8 cellular contexts compared by ENCODE assay signal in genomic region chr11:133945087-133945974, GRCh38. TPM values are rescaled to one million over a fixed set of nuclear protein-coding genes. Genes with fewer than 3 reads are reported as not detected.
DNase-seq lines count a peak whose midpoint lies in the region; ATAC-seq lines count a peak whose summit lies in the region.

No MANE protein-coding gene starts in this region.

- peaks cover 42% of the 10 kb centered on the region for H3K36me3 Mint-ChIP-seq in activated T-cell treated with anti-CD3 and anti-CD28 coated beads, Interleukin-2, amount 50 U/mL, for 24 hours (ENCODE audit: low read depth)

- peaks cover 73% of the 10 kb centered on the region for H3K4me1 Mint-ChIP-seq in activated T-cell treated with anti-CD3 and anti-CD28 coated beads, Interleukin-2, amount 50 U/mL, for 24 hours (ENCODE audit: low read depth)

- H3K4me3 Mint-ChIP-seq in activated T-cell treated with anti-CD3 and anti-CD28 coated beads, Interleukin-2, amount 50 U/mL, for 24 hours, result peak overlapping the region; percentile 65

- ATAC-seq in HG02571 (IDR thresholded peaks at IDR 0.05; ENCODE audit: unreplicated experiment) (no peak), GM21717 (IDR thresholded peaks at IDR 0.05; ENCODE audit: unreplicated experiment) (no peak)

- intact Hi-C loops in cardiac septum (cut with DNase I), result no loop called here

- DNase-seq in NCI-H2196 (lab: John Stamatoyannopoulos, UW; ENCODE audit: unreplicated experiment) (peak; percentile 45), cardiac septum (ENCODE audit: low spot score) (peak; percentile 90), foreskin melanocyte (no peak), RKO (ENCODE audit: low spot score) (no peak)
- peak; percentile 85 for DNase-seq in activated T-cell treated with anti-CD3 and anti-CD28 coated beads, Interleukin-2, amount 50 U/mL, for 24 hours
- DNase-seq in stimulated activated CD8-positive, alpha-beta memory T cell treated with anti-CD3 and anti-CD28 coated beads, Interleukin-15, amount 100 ng/mL, for 4 hours (ENCODE audit: low read depth in 2 of 2), result peak; percentile 74 to 80

- H3K27ac Mint-ChIP-seq in activated T-cell treated with anti-CD3 and anti-CD28 coated beads, Interleukin-2, amount 50 U/mL, for 24 hours, result peak overlapping the region; percentile 97

- H3K9me3 Mint-ChIP-seq in activated T-cell treated with anti-CD3 and anti-CD28 coated beads, Interleukin-2, amount 50 U/mL, for 24 hours, result no peaks in the 10 kb centered on the region

- no peaks in the 10 kb centered on the region for H3K27me3 Mint-ChIP-seq in activated T-cell treated with anti-CD3 and anti-CD28 coated beads, Interleukin-2, amount 50 U/mL, for 24 hours

RNA-seq across cellular contexts. Expression of gene IGSF9B, which starts 11.4 kb away (rescaled TPM):
- 85.3 TPM for total RNA-seq in cardiac septum

Comparison
In these comparisons a context has a peak if more than half of its experiments do, and no peak if none do; other contexts are left out.
1. DNase-seq: peak in NCI-H2196 (single experiment), activated T-cell treated with anti-CD3 and anti-CD28 coated beads, Interleukin-2, amount 50 U/mL, for 24 hours (single experiment), cardiac septum (single experiment) and stimulated activated CD8-positive, alpha-beta memory T cell treated with anti-CD3 and anti-CD28 coated beads, Interleukin-15, amount 100 ng/mL, for 4 hours (2 of 2); none in foreskin melanocyte (single experiment) and RKO (single experiment).